Comparison of ENCODE assay signal across 19 cellular contexts in the genomic region with DNA sequence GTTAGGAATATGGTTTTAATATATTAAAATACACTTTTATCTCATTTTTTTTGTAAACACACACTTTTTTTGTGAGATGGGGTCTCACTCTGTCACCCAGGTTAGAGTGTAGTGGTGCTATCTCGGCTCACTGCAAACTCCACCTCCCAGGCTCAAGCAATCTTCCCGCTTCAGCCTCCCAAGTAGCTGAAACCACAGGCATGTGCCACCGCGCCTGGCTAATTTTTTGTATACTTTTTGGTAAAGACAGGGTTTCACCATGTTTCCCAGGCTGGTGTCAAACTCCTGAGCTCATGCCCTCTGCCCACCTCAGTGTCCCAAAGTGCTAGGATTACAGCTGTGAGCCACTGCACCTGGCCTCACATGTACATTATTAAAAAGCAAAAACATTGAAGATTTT. TPM values are rescaled to one million over a fixed set of nuclear protein-coding genes. Genes with fewer than 3 reads are reported as not detected.
A peak's percentile ranks its signal among the peaks of the same experiment; 100 is the strongest.
DNase-seq lines count a peak whose midpoint lies in the region; ATAC-seq lines count a peak whose summit lies in the region.
"Had no signal": no experiment of that assay in that cellular context is flagged by ENCODE, and none has a peak within 500 bp of the region (broad histone marks: within the 10 kb centered on the region; RNA-seq: fewer than 3 reads in every experiment).

No MANE protein-coding gene starts in this region.

- DNase-seq in M059J (ENCODE audit: low read depth) (peak; percentile 51), SJSA1 (ENCODE audit: low read depth in 1 of 2, low spot score in 2 of 2) (peak; percentile 66 to 67), glomerular visceral epithelial cell (ENCODE audit: extremely low spot score) (peak; percentile 34), NCI-H2107 (lab: John Stamatoyannopoulos, UW) (no peak), NOMO-1 (lab: John Stamatoyannopoulos, UW; ENCODE audit: unreplicated experiment in 2 of 2) (no peak)
- no peak for DNase-seq in activated naive CD4-positive, alpha-beta T cell treated with Interleukin-2 at 50 U/mL for 16 hours
- DNase-seq: C1 segment of cervical spinal cord; Calu3; CD4-positive, alpha-beta memory T cell; COR-L47; DMS53; DMS79 treated with DMSO at 0.1 percent for 48 hours; GF-D8; GOT3; H7; HCEC 1CT had no signal

- H3K27ac ChIP-seq in SJSA1: no peak overlapping the region

- H3K4me3 ChIP-seq in SJSA1: no peak overlapping the region

- no peaks in the 10 kb centered on the region for H3K27me3 ChIP-seq in SJSA1 (replicated peaks)

- H3K4me1 ChIP-seq in SJSA1 (replicated peaks): peaks cover 22% of the 10 kb centered on the region

- H3K9me3 ChIP-seq in SJSA1 (replicated peaks): no peaks in the 10 kb centered on the region; the same call in 1 of the 2 replicates

- H3K36me3 ChIP-seq in SJSA1: no peaks in the 10 kb centered on the region

- no peak for ATAC-seq in HG02759 (IDR thresholded peaks at IDR 0.05; ENCODE audit: unreplicated experiment)

RNA-seq across cellular contexts. Expression of a gene that starts 10.8 kb away (rescaled TPM):
- 0.32 and 1.6 TPM in 2 replicates for total RNA-seq in M059J (2014; rRNA removed; shearing (Covaris generic))
- total RNA-seq in SJSA1 (2014; rRNA removed; shearing (Covaris generic)): 0.11 and 0.63 TPM in 2 replicates
- total RNA-seq: Daoy, G401 had no signal

Comparison
In these comparisons a context has a peak if more than half of its experiments do, and no peak if none do; other contexts are left out.
1. DNase-seq: peak in M059J (single experiment), SJSA1 (2 of 2) and glomerular visceral epithelial cell (single experiment); none in activated naive CD4-positive, alpha-beta T cell treated with Interleukin-2 at 50 U/mL for 16 hours (single experiment), NCI-H2107 (single experiment) and NOMO-1 (0 of 2).